Comparison of ENCODE assay signal across 9 cellular contexts in the genomic region with DNA sequence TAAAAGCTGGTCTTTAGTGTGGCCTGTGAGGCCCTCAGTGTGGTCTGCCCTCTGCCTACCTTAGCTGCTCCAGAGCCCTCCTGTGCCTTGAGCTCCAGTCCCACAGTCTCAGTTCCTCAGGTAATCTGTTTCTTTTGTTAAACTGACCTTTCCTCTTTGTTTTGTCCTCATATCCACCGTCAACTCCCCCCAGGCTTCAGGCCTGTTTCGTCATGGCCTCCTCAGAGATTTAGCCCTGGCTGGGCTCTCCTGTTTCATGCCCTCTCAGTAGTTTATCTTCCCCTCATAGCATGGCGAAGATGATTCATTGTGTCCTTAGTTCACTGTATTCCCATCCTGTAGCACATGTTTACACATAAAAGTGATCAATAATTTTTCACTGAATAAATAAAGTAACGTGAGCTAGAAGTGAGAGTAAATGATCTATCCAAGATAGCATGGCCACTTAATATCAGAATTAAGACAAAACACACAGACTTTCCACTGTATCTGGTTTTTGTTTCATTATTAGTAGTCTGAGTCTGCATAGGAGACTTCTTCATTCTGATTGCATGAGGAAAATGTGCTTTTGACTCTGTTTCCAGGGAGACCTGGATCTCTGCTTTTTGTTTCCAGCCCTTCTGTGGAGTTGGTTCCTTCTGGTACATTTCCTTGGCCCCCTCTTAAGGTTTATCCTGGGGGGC.
DNase-seq lines count a peak whose midpoint lies in the region; ATAC-seq, FAIRE-seq and TF ChIP-seq lines count a peak whose summit lies in the region.
"Had no signal": no experiment of that assay in that cellular context is flagged by ENCODE, and none has a peak within 500 bp of the region (broad histone marks: within the 10 kb centered on the region; RNA-seq: fewer than 3 reads in every experiment).

No MANE protein-coding gene starts in this region.

- FAIRE-seq in HTR-8/SVneo (lab: Jason Lieb, UNC) = no peak

- TF ChIP-seq CTCF in MM.1S (IDR thresholded peaks at IDR 0.05; ENCODE audit: low read length) = no peak
- TF ChIP-seq CTCF in gastroesophageal sphincter (IDR thresholded peaks at IDR 0.05) = no peak

- no peak overlapping the region for H3K27ac ChIP-seq in neuronal stem cell (replicated peaks; ENCODE audit: low read length)
- H3K27ac ChIP-seq in MM.1S (ENCODE audit: low read length) = no peak overlapping the region
- no peak overlapping the region for H3K27ac ChIP-seq in gastroesophageal sphincter

- H3K36me3 ChIP-seq in neuronal stem cell (replicated peaks in 1 of 2; ENCODE audit: control insufficient read depth in 2 of 2, insufficient read depth in 2 of 2, low read length in 2 of 2) (no peaks in the 10 kb centered on the region), MM.1S (replicated peaks; ENCODE audit: insufficient read depth, low read length) (no peaks in the 10 kb centered on the region), gastroesophageal sphincter (no peaks in the 10 kb centered on the region)
- H3K36me3 ChIP-seq: spleen had no signal

- H3K79me1 ChIP-seq in neuronal stem cell (ENCODE audit: low read depth, low read length) = no peaks in the 10 kb centered on the region

- no CpG with 5 or more reads among the region's 4 CpGs for WGBS in neuronal stem cell (ENCODE audit: extremely low coverage in 2 of 2, insufficient read length in 2 of 2, insufficient replicate concordance in 1 of 2), 2 donors
- WGBS in gastroesophageal sphincter (ENCODE audit: low coverage in 1 of 2), 2 donors = 43 to 47% methylated on average over 4 of the region's 4 CpGs

- H3K9ac ChIP-seq in neuronal stem cell (ENCODE audit: low read depth, low read length, poor library complexity) (no peak overlapping the region), MM.1S (ENCODE audit: low read length) (no peak overlapping the region)

- no peak overlapping the region for H4K8ac ChIP-seq in neuronal stem cell (ENCODE audit: low read depth, low read length)

- DNase-seq in neuronal stem cell (ENCODE audit: low spot score) (no peak), MM.1S (no peak), HTR-8/SVneo (ENCODE audit: insufficient read length, low spot score) (no peak), GDM1 (lab: John Stamatoyannopoulos, UW) (no peak)
- DNase-seq: spleen had no signal

- H3K9me3 ChIP-seq in neuronal stem cell (replicated peaks in 1 of 2; ENCODE audit: control insufficient read depth in 2 of 2, insufficient read depth in 1 of 2, low read depth in 1 of 2, low read length in 2 of 2) (peaks cover 0 to 1% of the 10 kb centered on the region in 2 donors), MM.1S (replicated peaks; ENCODE audit: insufficient read depth, low read length) (no peaks in the 10 kb centered on the region), gastroesophageal sphincter (no peaks in the 10 kb centered on the region)

- no peak overlapping the region for H2BK15ac ChIP-seq in neuronal stem cell (ENCODE audit: low read length)

- no peak overlapping the region for H4K91ac ChIP-seq in neuronal stem cell (ENCODE audit: low read depth, low read length, poor library complexity)

- TF ChIP-seq EP300 in gastroesophageal sphincter (IDR thresholded peaks at IDR 0.05) = no peak

- no peaks in the 10 kb centered on the region for H3K9me2 ChIP-seq in MM.1S (replicated peaks; ENCODE audit: insufficient read depth, low read length)

- H3K4me1 ChIP-seq in neuronal stem cell (ENCODE audit: control insufficient read depth in 2 of 2, insufficient read depth in 1 of 2, low read depth in 1 of 2, low read length in 2 of 2) = peaks cover 0 to 3% of the 10 kb centered on the region in 2 donors
- H3K4me1 ChIP-seq in MM.1S (ENCODE audit: low read length) = no peaks in the 10 kb centered on the region
- peaks cover 5 to 8% (median 8%) of the 10 kb centered on the region in 3 donors for H3K4me1 ChIP-seq in gastroesophageal sphincter
- H3K4me1 ChIP-seq: spleen had no signal

- no peak overlapping the region for H3K4me2 ChIP-seq in neuronal stem cell (ENCODE audit: insufficient read depth, low read length, poor library complexity, severe bottlenecking)
- no peak overlapping the region for H3K4me2 ChIP-seq in MM.1S (ENCODE audit: low read depth, low read length)

- H3K18ac ChIP-seq in neuronal stem cell (ENCODE audit: low read length) = peak overlapping the region; percentile 83

- H2BK12ac ChIP-seq in neuronal stem cell (ENCODE audit: low read length) = no peak overlapping the region

- H2AK5ac ChIP-seq in neuronal stem cell (ENCODE audit: low read depth, low read length) = no peak overlapping the region

- ATAC-seq in GM18520 (IDR thresholded peaks at IDR 0.05; ENCODE audit: unreplicated experiment) (peak; percentile 85), GM21619 (IDR thresholded peaks at IDR 0.05; ENCODE audit: unreplicated experiment) (peak; percentile 97), HG03457 (IDR thresholded peaks at IDR 0.05; ENCODE audit: unreplicated experiment) (peak; percentile 97), gastroesophageal sphincter (no peak)

- no peak overlapping the region for H3K23ac ChIP-seq in neuronal stem cell (ENCODE audit: low read depth, low read length, poor library complexity)

- H2BK5ac ChIP-seq in neuronal stem cell (ENCODE audit: low read length) = no peak overlapping the region

- H2BK120ac ChIP-seq in neuronal stem cell (ENCODE audit: low read depth, low read length) = no peak overlapping the region

- H2AFZ ChIP-seq in neuronal stem cell (ENCODE audit: low read length) (no peak overlapping the region), MM.1S (ENCODE audit: low read length) (no peak overlapping the region)

- H4K20me1 ChIP-seq in MM.1S (ENCODE audit: insufficient read depth, low read length) = no peaks in the 10 kb centered on the region

- no peaks in the 10 kb centered on the region for H3K27me3 ChIP-seq in neuronal stem cell (ENCODE audit: control insufficient read depth in 3 of 3, insufficient read depth in 3 of 3, low read depth in 1 of 3, low read length in 3 of 3)
- H3K27me3 ChIP-seq in MM.1S (replicated peaks; ENCODE audit: insufficient read depth, low read length) = no peaks in the 10 kb centered on the region
- H3K27me3 ChIP-seq in gastroesophageal sphincter = no peaks in the 10 kb centered on the region
- H3K27me3 ChIP-seq: spleen had no signal

- H3K4me3 ChIP-seq in neuronal stem cell (ENCODE audit: low read length in 2 of 2) (no peak overlapping the region), MM.1S (ENCODE audit: low read length) (no peak overlapping the region), gastroesophageal sphincter (no peak overlapping the region)
- H3K4me3 ChIP-seq: spleen had no signal

- no peak overlapping the region for H3K4ac ChIP-seq in neuronal stem cell (ENCODE audit: low read length)

- no peaks in the 10 kb centered on the region for H3K79me2 ChIP-seq in MM.1S (ENCODE audit: low read length)

- H3K14ac ChIP-seq in neuronal stem cell (ENCODE audit: low read length) = no peak overlapping the region

- no peaks in the 10 kb centered on the region for H3F3A ChIP-seq in MM.1S (ENCODE audit: insufficient read depth, low read length)

- no peak for TF ChIP-seq POLR2A in gastroesophageal sphincter (IDR thresholded peaks at IDR 0.05)
